ENCODE assay signal across 13 cellular contexts in the genomic region with DNA sequence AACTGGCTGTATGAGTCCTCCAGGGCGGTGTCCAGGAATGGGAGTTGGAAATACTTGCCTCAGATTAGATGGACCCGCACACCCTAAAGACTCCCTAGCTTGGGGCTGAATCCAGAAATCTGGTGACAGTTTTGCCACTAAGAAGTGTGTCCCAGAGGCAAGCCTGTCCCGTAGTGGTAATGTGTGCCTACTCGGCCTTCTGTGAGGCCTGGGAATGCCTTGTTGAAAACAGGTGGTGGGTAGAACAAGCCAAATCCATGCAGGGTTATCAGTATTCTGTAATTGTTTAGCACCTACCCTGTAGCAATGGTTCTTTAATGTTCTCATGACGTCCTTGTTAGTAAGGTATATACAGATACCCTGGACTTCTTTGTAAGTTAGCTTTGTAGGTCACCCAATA. TPM values are rescaled to one million over a fixed set of nuclear protein-coding genes. Genes with fewer than 3 reads are reported as not detected.
DNase-seq lines count a peak whose midpoint lies in the region; ATAC-seq and TF ChIP-seq lines count a peak whose summit lies in the region.
"Had no signal": no experiment of that assay in that cellular context is flagged by ENCODE, and none has a peak within 500 bp of the region (broad histone marks: within the 10 kb centered on the region; RNA-seq: fewer than 3 reads in every experiment).

No MANE protein-coding gene starts in this region.

- H3K27me3 ChIP-seq in left lung (peaks cover 4 to 54% of the 10 kb centered on the region in 2 donors), upper lobe of left lung (no peaks in the 10 kb centered on the region)
- H3K27me3 ChIP-seq: testis had no signal

- DNase-seq in activated naive CD8-positive, alpha-beta T cell treated with anti-CD3 and anti-CD28 coated beads for 36 hours, result no peak
- no peak for DNase-seq in left lung
- DNase-seq in upper lobe of left lung, result no peak
- DNase-seq in GM10266 (ENCODE audit: extremely low spot score), result no peak
- DNase-seq in NCI-H774 (lab: John Stamatoyannopoulos, UW), result no peak
- no peak for DNase-seq in hippocampal formation (lab: John Stamatoyannopoulos, UW)
- DNase-seq: AML-193; NCI-H446 treated with DMSO at 0.1 percent for 48 hours; stimulated activated CD4-positive, alpha-beta T cell treated with anti-CD3 and anti-CD28 coated beads, Interleukin-4, amount 100 ng/mL, for 4 hours; testis had no signal

- H3K36me3 Mint-ChIP-seq in activated naive CD8-positive, alpha-beta T cell, result peaks cover 5% of the 10 kb centered on the region
- H3K36me3 Mint-ChIP-seq in activated naive CD8-positive, alpha-beta T cell treated with anti-CD3 and anti-CD28 coated beads for 36 hours, result peaks cover 1% of the 10 kb centered on the region
- H3K36me3 Mint-ChIP-seq in activated T-helper 17 cell treated with anti-CD3 and anti-CD28 coated beads, Interleukin-2, amount 50 U/mL, for 72 hours (ENCODE audit: low read depth), result no peaks in the 10 kb centered on the region

- H3K4me1 Mint-ChIP-seq in activated naive CD8-positive, alpha-beta T cell (ENCODE audit: low read depth), result peaks cover 19% of the 10 kb centered on the region
- peaks cover 31% of the 10 kb centered on the region for H3K4me1 Mint-ChIP-seq in activated naive CD8-positive, alpha-beta T cell treated with anti-CD3 and anti-CD28 coated beads for 36 hours
- H3K4me1 Mint-ChIP-seq in activated T-helper 17 cell treated with anti-CD3 and anti-CD28 coated beads, Interleukin-2, amount 50 U/mL, for 72 hours, result peaks cover 33% of the 10 kb centered on the region

- H3K36me3 ChIP-seq in left lung (no peaks in the 10 kb centered on the region), upper lobe of left lung (no peaks in the 10 kb centered on the region)

- H3K4me3 ChIP-seq in left lung (peak overlapping the region; percentile 44), upper lobe of left lung (peak overlapping the region in 3 of 4 donors; percentile 44 to 60 (median 56))

- TF ChIP-seq CTCF in left lung (IDR thresholded peaks at IDR 0.05) (no peak), upper lobe of left lung (IDR thresholded peaks at IDR 0.05) (no peak), GM10266 (IDR thresholded peaks at IDR 0.05; ENCODE audit: control insufficient read depth, insufficient read depth, low read depth, missing control alignments) (no peak)

- no peaks in the 10 kb centered on the region for H3K9me3 ChIP-seq in left lung
- H3K9me3 ChIP-seq in upper lobe of left lung, result no peaks in the 10 kb centered on the region
- H3K9me3 ChIP-seq: testis had no signal

- no peak overlapping the region for H3K27ac Mint-ChIP-seq in activated naive CD8-positive, alpha-beta T cell
- no peak overlapping the region for H3K27ac Mint-ChIP-seq in activated naive CD8-positive, alpha-beta T cell treated with anti-CD3 and anti-CD28 coated beads for 36 hours
- H3K27ac Mint-ChIP-seq in activated T-helper 17 cell treated with anti-CD3 and anti-CD28 coated beads, Interleukin-2, amount 50 U/mL, for 72 hours, result peak overlapping the region; percentile 19

- H3K4me3 Mint-ChIP-seq in activated naive CD8-positive, alpha-beta T cell, result peak overlapping the region; percentile 79
- no peak overlapping the region for H3K4me3 Mint-ChIP-seq in activated naive CD8-positive, alpha-beta T cell treated with anti-CD3 and anti-CD28 coated beads for 36 hours
- peak overlapping the region; percentile 91 for H3K4me3 Mint-ChIP-seq in activated T-helper 17 cell treated with anti-CD3 and anti-CD28 coated beads, Interleukin-2, amount 50 U/mL, for 72 hours

- H3K27ac ChIP-seq in left lung, result no peak overlapping the region
- peak overlapping the region in 2 of 4 donors; percentile 43 to 73 for H3K27ac ChIP-seq in upper lobe of left lung
- H3K27ac ChIP-seq: testis had no signal

- H3K9me3 Mint-ChIP-seq in activated naive CD8-positive, alpha-beta T cell (ENCODE audit: low read depth), result no peaks in the 10 kb centered on the region
- no peaks in the 10 kb centered on the region for H3K9me3 Mint-ChIP-seq in activated naive CD8-positive, alpha-beta T cell treated with anti-CD3 and anti-CD28 coated beads for 36 hours
- no peaks in the 10 kb centered on the region for H3K9me3 Mint-ChIP-seq in activated T-helper 17 cell treated with anti-CD3 and anti-CD28 coated beads, Interleukin-2, amount 50 U/mL, for 72 hours

- TF ChIP-seq EP300 in upper lobe of left lung (IDR thresholded peaks at IDR 0.05), result no peak

- WGBS in upper lobe of left lung, 2 donors, result 84% methylated on average over 5 of the region's 5 CpGs

- H3K27me3 Mint-ChIP-seq in activated naive CD8-positive, alpha-beta T cell, result peaks cover 9% of the 10 kb centered on the region
- H3K27me3 Mint-ChIP-seq in activated naive CD8-positive, alpha-beta T cell treated with anti-CD3 and anti-CD28 coated beads for 36 hours, result peaks cover 35% of the 10 kb centered on the region
- no peaks in the 10 kb centered on the region for H3K27me3 Mint-ChIP-seq in activated T-helper 17 cell treated with anti-CD3 and anti-CD28 coated beads, Interleukin-2, amount 50 U/mL, for 72 hours

- peak in 1 of 4 donors; percentile 15 for TF ChIP-seq POLR2A in upper lobe of left lung (IDR thresholded peaks at IDR 0.05)

- peaks cover 16 to 26% of the 10 kb centered on the region in 2 donors for H3K4me1 ChIP-seq in left lung
- H3K4me1 ChIP-seq in upper lobe of left lung, result peaks cover 13 to 37% (median 22%) of the 10 kb centered on the region in 4 donors
- H3K4me1 ChIP-seq: testis had no signal

- no peak for ATAC-seq in activated T-helper 17 cell treated with anti-CD3 and anti-CD28 coated beads, Interleukin-2, amount 50 U/mL, for 72 hours (replicated peaks)
- no peak for ATAC-seq in left lung
- ATAC-seq in upper lobe of left lung (ENCODE audit: low FRiP score in 2 of 2), result no peak

- intact Hi-C loops in left lung (cut with DNase I), result no loop called here

RNA-seq across cellular contexts. Expression of a gene that starts 1.6 kb away (rescaled TPM):
- total RNA-seq in activated naive CD8-positive, alpha-beta T cell treated with anti-CD3 and anti-CD28 coated beads for 36 hours, result 1 to 10 TPM; 3.4 to 4.5 TPM
- total RNA-seq in activated T-helper 17 cell treated with anti-CD3 and anti-CD28 coated beads, Interleukin-2, amount 50 U/mL, for 72 hours, result 10 to 100 TPM in 1 of 2 donors, 1 to 10 TPM in 1; 9.9 to 14.5 TPM
- total RNA-seq in left lung, result 10 to 100 TPM; 21.0 to 30.5 TPM
- 10 to 100 TPM; 17.1 to 74.6 (median 28.4) TPM for total RNA-seq in upper lobe of left lung

RNA-seq across cellular contexts. Expression of a gene that starts 45.3 kb away (rescaled TPM):
- total RNA-seq in activated naive CD8-positive, alpha-beta T cell treated with anti-CD3 and anti-CD28 coated beads for 36 hours, result 1 to 10 TPM; 7.5 to 8.5 TPM
- 10 to 100 TPM; 13.5 to 18.6 TPM for total RNA-seq in activated T-helper 17 cell treated with anti-CD3 and anti-CD28 coated beads, Interleukin-2, amount 50 U/mL, for 72 hours
- total RNA-seq in left lung (under 1 TPM; 0.20 to 0.45 TPM), upper lobe of left lung (under 1 TPM in 4 of 6 donors, not detected in 2; 0.31 to 0.81 (median 0.52) TPM)
- total RNA-seq: H4 had no signal

RNA-seq across cellular contexts. Expression of a gene that starts 53.2 kb away (rescaled TPM):
- total RNA-seq in activated naive CD8-positive, alpha-beta T cell treated with anti-CD3 and anti-CD28 coated beads for 36 hours, result not detected
- total RNA-seq in activated T-helper 17 cell treated with anti-CD3 and anti-CD28 coated beads, Interleukin-2, amount 50 U/mL, for 72 hours, result 1 to 10 TPM in 1 of 2 donors, under 1 TPM in 1; 0.24 to 1.6 TPM
- under 1 TPM in 1 of 2 donors, not detected in 1; 0.17 TPM for total RNA-seq in left lung
- total RNA-seq in upper lobe of left lung, result under 1 TPM in 3 of 6 donors, not detected in 3; 0.15 to 0.39 (median 0.29) TPM

Comparison
In these comparisons a context has a peak if more than half of its experiments do, and no peak if none do; other contexts are left out.
1. RNA of a gene that starts 45.3 kb away (total RNA-seq): 13.5 to 18.6 TPM in activated T-helper 17 cell treated with anti-CD3 and anti-CD28 coated beads, Interleukin-2, amount 50 U/mL, for 72 hours and 7.5 to 8.5 TPM in activated naive CD8-positive, alpha-beta T cell treated with anti-CD3 and anti-CD28 coated beads for 36 hours; 0.20 to 0.45 TPM in left lung and 0.31 to 0.81 TPM in upper lobe of left lung; every median in the first group is over 4 times any median in the second.